Comparison of ENCODE assay signal across 15 cellular contexts in genomic region chr3:45435961-45436360, GRCh38. TPM values are rescaled to one million over a fixed set of nuclear protein-coding genes. Genes with fewer than 3 reads are reported as not detected.
A peak's percentile ranks its signal among the peaks of the same experiment; 100 is the strongest.
DNase-seq lines count a peak whose midpoint lies in the region; ATAC-seq, FAIRE-seq and TF ChIP-seq lines count a peak whose summit lies in the region.
"Had no signal": no experiment of that assay in that cellular context is flagged by ENCODE, and none has a peak within 500 bp of the region (broad histone marks: within the 10 kb centered on the region; RNA-seq: fewer than 3 reads in every experiment).

No MANE protein-coding gene starts in this region.

- no peak for FAIRE-seq in bronchial epithelial cell (lab: Jason Lieb, UNC)
- FAIRE-seq: A204.1, H1 had no signal

- peaks cover 1% of the 10 kb centered on the region for H3K36me3 ChIP-seq in bronchial epithelial cell (ENCODE audit: control insufficient read depth, insufficient read depth, low read length)

- CTCF ChIA-PET in activated CD4-positive, alpha-beta memory T cell treated with anti-CD3 and anti-CD28 coated beads, Interleukin-2, amount 10 ng/mL, durations not matched to agents 7 days and 5 days (lab: Charles Lee): no interaction called here
- CTCF ChIA-PET in activated naive CD4-positive, alpha-beta T cell treated with anti-CD3 and anti-CD28 coated beads, Interleukin-2, amount 10 ng/mL, durations not matched to agents 7 days and 5 days (lab: Charles Lee): no interaction called here

- ATAC-seq in T-helper 17 cell: no peak
- ATAC-seq in HG02970 (IDR thresholded peaks at IDR 0.05; ENCODE audit: low FRiP score, unreplicated experiment): no peak

- POLR2A ChIA-PET in activated CD4-positive, alpha-beta memory T cell treated with anti-CD3 and anti-CD28 coated beads, Interleukin-2, amount 10 ng/mL, durations not matched to agents 7 days and 5 days (lab: Charles Lee): no interaction called here

- H3K4me1 Mint-ChIP-seq in T-helper 17 cell: peaks cover 9% of the 10 kb centered on the region
- H3K4me1 Mint-ChIP-seq in activated CD4-positive, alpha-beta memory T cell treated with anti-CD3 and anti-CD28 coated beads, Interleukin-2, amount 10 ng/mL, durations not matched to agents 7 days and 5 days: no peaks in the 10 kb centered on the region
- H3K4me1 Mint-ChIP-seq in activated naive CD4-positive, alpha-beta T cell treated with anti-CD3 and anti-CD28 coated beads, Interleukin-2, amount 10 ng/mL, durations not matched to agents 7 days and 5 days: no peaks in the 10 kb centered on the region

- no peak overlapping the region for H3K4me3 Mint-ChIP-seq in T-helper 17 cell
- H3K4me3 Mint-ChIP-seq in activated CD4-positive, alpha-beta memory T cell treated with anti-CD3 and anti-CD28 coated beads, Interleukin-2, amount 10 ng/mL, durations not matched to agents 7 days and 5 days: no peak overlapping the region
- H3K4me3 Mint-ChIP-seq in activated naive CD4-positive, alpha-beta T cell treated with anti-CD3 and anti-CD28 coated beads, Interleukin-2, amount 10 ng/mL, durations not matched to agents 7 days and 5 days: no peak overlapping the region
- H3K4me3 Mint-ChIP-seq: CD4-positive, alpha-beta T cell; H9 had no signal

- H3K9me3 Mint-ChIP-seq in activated CD4-positive, alpha-beta memory T cell treated with anti-CD3 and anti-CD28 coated beads, Interleukin-2, amount 10 ng/mL, durations not matched to agents 7 days and 5 days: no peaks in the 10 kb centered on the region
- H3K9me3 Mint-ChIP-seq in activated naive CD4-positive, alpha-beta T cell treated with anti-CD3 and anti-CD28 coated beads, Interleukin-2, amount 10 ng/mL, durations not matched to agents 7 days and 5 days: no peaks in the 10 kb centered on the region
- H3K9me3 Mint-ChIP-seq: CD4-positive, alpha-beta T cell; H9 had no signal

- TF ChIP-seq CTCF in bronchial epithelial cell (IDR thresholded peaks at IDR 0.05; ENCODE audit: insufficient read depth, low read length, severe bottlenecking) (no peak), epithelial cell of esophagus (IDR thresholded peaks at IDR 0.05; ENCODE audit: insufficient read depth, low read depth, low read length, missing control alignments) (no peak)

- DNase-seq in T-helper 17 cell (no peak), bronchial epithelial cell (ENCODE audit: low read depth) (peak; percentile 68), epithelial cell of esophagus (ENCODE audit: low read depth) (peak; percentile 46), iPS-NIHi11 (ENCODE audit: low spot score) (no peak)
- no peak for DNase-seq in activated CD4-positive, alpha-beta memory T cell treated with anti-CD3 and anti-CD28 coated beads, Interleukin-2, amount 10 ng/mL, durations not matched to agents 7 days and 5 days
- no peak for DNase-seq in activated naive CD4-positive, alpha-beta T cell treated with anti-CD3 and anti-CD28 coated beads, Interleukin-2, amount 10 ng/mL, durations not matched to agents 7 days and 5 days
- DNase-seq: ACHN; AML-193; CD4-positive, alpha-beta T cell; DMS79 treated with DMSO at 0.1 percent for 48 hours; GF-D8; H9 had no signal

- H3K27me3 ChIP-seq in bronchial epithelial cell (ENCODE audit: control insufficient read depth, insufficient read depth, low read length): no peaks in the 10 kb centered on the region

- H3K36me3 Mint-ChIP-seq in T-helper 17 cell (ENCODE audit: low read depth): peaks cover 6% of the 10 kb centered on the region
- peaks cover 10% of the 10 kb centered on the region for H3K36me3 Mint-ChIP-seq in activated CD4-positive, alpha-beta memory T cell treated with anti-CD3 and anti-CD28 coated beads, Interleukin-2, amount 10 ng/mL, durations not matched to agents 7 days and 5 days (ENCODE audit: low read depth)
- H3K36me3 Mint-ChIP-seq in activated naive CD4-positive, alpha-beta T cell treated with anti-CD3 and anti-CD28 coated beads, Interleukin-2, amount 10 ng/mL, durations not matched to agents 7 days and 5 days: peaks cover 1% of the 10 kb centered on the region

- H3K9me3 ChIP-seq in T-helper 17 cell (ENCODE audit: control insufficient read depth, low read length, poor library complexity, severe bottlenecking): no peaks in the 10 kb centered on the region

- no peaks in the 10 kb centered on the region for H3K27me3 Mint-ChIP-seq in T-helper 17 cell
- H3K27me3 Mint-ChIP-seq in activated CD4-positive, alpha-beta memory T cell treated with anti-CD3 and anti-CD28 coated beads, Interleukin-2, amount 10 ng/mL, durations not matched to agents 7 days and 5 days: no peaks in the 10 kb centered on the region
- H3K27me3 Mint-ChIP-seq in activated naive CD4-positive, alpha-beta T cell treated with anti-CD3 and anti-CD28 coated beads, Interleukin-2, amount 10 ng/mL, durations not matched to agents 7 days and 5 days: no peaks in the 10 kb centered on the region
- H3K27me3 Mint-ChIP-seq: CD4-positive, alpha-beta T cell had no signal

- peak overlapping the region; percentile 27 for H3K27ac Mint-ChIP-seq in T-helper 17 cell
- no peak overlapping the region for H3K27ac Mint-ChIP-seq in activated CD4-positive, alpha-beta memory T cell treated with anti-CD3 and anti-CD28 coated beads, Interleukin-2, amount 10 ng/mL, durations not matched to agents 7 days and 5 days
- no peak overlapping the region for H3K27ac Mint-ChIP-seq in activated naive CD4-positive, alpha-beta T cell treated with anti-CD3 and anti-CD28 coated beads, Interleukin-2, amount 10 ng/mL, durations not matched to agents 7 days and 5 days
- H3K27ac Mint-ChIP-seq: CD4-positive, alpha-beta T cell had no signal

- H3K4me3 ChIP-seq in bronchial epithelial cell (ENCODE audit: low read depth, low read length) (no peak overlapping the region), epithelial cell of esophagus (ENCODE audit: low read length) (no peak overlapping the region)

RNA-seq across cellular contexts. Expression of gene LARS2, which starts 47.6 kb away (rescaled TPM):
- total RNA-seq in T-helper 17 cell (10 to 100 TPM; 17.8 to 19.3 TPM), bronchial epithelial cell (19.0 and 19.1 TPM in 2 replicates)
- 10 to 100 TPM; 17.8 TPM for total RNA-seq in activated CD4-positive, alpha-beta memory T cell treated with anti-CD3 and anti-CD28 coated beads, Interleukin-2, amount 10 ng/mL, durations not matched to agents 7 days and 5 days

Comparison
In these comparisons a context has a peak if more than half of its experiments do, and no peak if none do; other contexts are left out.
1. DNase-seq: peak in bronchial epithelial cell (single experiment) and epithelial cell of esophagus (single experiment); none in T-helper 17 cell (0 of 3), activated CD4-positive, alpha-beta memory T cell treated with anti-CD3 and anti-CD28 coated beads, Interleukin-2, amount 10 ng/mL, durations not matched to agents 7 days and 5 days (single experiment), activated naive CD4-positive, alpha-beta T cell treated with anti-CD3 and anti-CD28 coated beads, Interleukin-2, amount 10 ng/mL, durations not matched to agents 7 days and 5 days (single experiment) and iPS-NIHi11 (single experiment).